Comparison of ENCODE assay signal across 9 cellular contexts in the genomic region with DNA sequence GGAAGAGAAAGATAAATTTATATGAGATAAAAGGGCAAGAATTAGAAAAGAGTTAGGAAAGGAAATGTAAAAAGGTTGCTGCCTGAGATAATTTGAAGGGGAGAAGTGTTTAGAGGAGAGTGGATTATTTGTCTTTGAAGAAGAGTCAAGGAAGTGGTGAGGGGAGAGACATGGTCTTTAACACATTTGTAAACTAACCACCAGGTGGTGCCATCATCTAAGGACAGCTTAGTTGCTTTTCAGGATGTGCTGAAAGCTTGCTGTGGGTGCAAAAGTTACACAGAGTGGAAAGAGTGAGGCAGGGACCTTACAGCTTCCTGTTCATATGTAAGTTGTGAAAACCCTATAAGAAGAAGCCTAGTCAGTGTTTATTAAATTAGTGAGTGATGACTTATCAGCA.
DNase-seq lines count a peak whose midpoint lies in the region; ATAC-seq and TF ChIP-seq lines count a peak whose summit lies in the region.
"Had no signal": no experiment of that assay in that cellular context is flagged by ENCODE, and none has a peak within 500 bp of the region (broad histone marks: within the 10 kb centered on the region; RNA-seq: fewer than 3 reads in every experiment).

No MANE protein-coding gene starts in this region.

- no peak overlapping the region for H3K4me3 Mint-ChIP-seq in neural crest cell
- H3K4me3 Mint-ChIP-seq in naive thymus-derived CD4-positive, alpha-beta T cell, result no peak overlapping the region

- peak; percentile 2 for DNase-seq in NCI-H510A treated with DMSO at 0.1 percent for 48 hours (lab: John Stamatoyannopoulos, UW)
- DNase-seq in NCI-H510A (lab: John Stamatoyannopoulos, UW), result no peak
- no peak for DNase-seq in LNCaP clone FGC (ENCODE audit: low read depth)
- peak; percentile 49 for DNase-seq in SK-N-DZ (ENCODE audit: low spot score)
- peak; percentile 16 for DNase-seq in neural crest cell (ENCODE audit: low read depth, low spot score)
- no peak for DNase-seq in vagina (ENCODE audit: extremely low spot score in 2 of 2)
- DNase-seq in naive thymus-derived CD4-positive, alpha-beta T cell, result no peak
- DNase-seq in tibial nerve (ENCODE audit: low spot score in 2 of 2), result no peak
- DNase-seq: stimulated activated CD4-positive, alpha-beta T cell treated with anti-CD3 and anti-CD28 coated beads, Interleukin-2, amount 100 ng/mL, for 48 hours had no signal

- H3K9me3 ChIP-seq in vagina (no peaks in the 10 kb centered on the region), tibial nerve (peaks cover 0 to 6% (median 0%) of the 10 kb centered on the region in 4 donors)
- H3K9me3 ChIP-seq in naive thymus-derived CD4-positive, alpha-beta T cell (ENCODE audit: control insufficient read depth in 2 of 3, low read length in 3 of 3), result no peaks in the 10 kb centered on the region

- H3K27ac ChIP-seq in vagina (no peak overlapping the region), tibial nerve (no peak overlapping the region)
- no peak overlapping the region for H3K27ac ChIP-seq in naive thymus-derived CD4-positive, alpha-beta T cell (ENCODE audit: low read depth, low read length)

- intact Hi-C loops in vagina (cut with DNase I), result no loop called here
- intact Hi-C loops in naive thymus-derived CD4-positive, alpha-beta T cell (cut with micrococcal nuclease), result no loop called here

- CTCF ChIA-PET in naive thymus-derived CD4-positive, alpha-beta T cell (lab: Charles Lee), result no interaction called here

- no peaks in the 10 kb centered on the region for H3K4me1 ChIP-seq in vagina
- H3K4me1 ChIP-seq in naive thymus-derived CD4-positive, alpha-beta T cell (ENCODE audit: control insufficient read depth in 2 of 2, insufficient read depth in 2 of 2, low read length in 2 of 2), result no peaks in the 10 kb centered on the region
- no peaks in the 10 kb centered on the region for H3K4me1 ChIP-seq in tibial nerve

- no peaks in the 10 kb centered on the region for H3K36me3 ChIP-seq in vagina
- no peaks in the 10 kb centered on the region for H3K36me3 ChIP-seq in naive thymus-derived CD4-positive, alpha-beta T cell (ENCODE audit: control insufficient read depth in 2 of 3, insufficient read depth in 3 of 3, low read length in 3 of 3)
- H3K36me3 ChIP-seq in tibial nerve, result no peaks in the 10 kb centered on the region

- no peak overlapping the region for H3K27ac Mint-ChIP-seq in neural crest cell (ENCODE audit: unreplicated experiment)
- no peak overlapping the region for H3K27ac Mint-ChIP-seq in naive thymus-derived CD4-positive, alpha-beta T cell

- H3K36me3 Mint-ChIP-seq in neural crest cell (ENCODE audit: low read depth), result peaks cover 7% of the 10 kb centered on the region
- H3K36me3 Mint-ChIP-seq in naive thymus-derived CD4-positive, alpha-beta T cell, result peaks cover 0 to 15% (median 5%) of the 10 kb centered on the region in 5 donors

- TF ChIP-seq EP300 in tibial nerve (IDR thresholded peaks at IDR 0.05), result no peak

- POLR2A ChIA-PET in naive thymus-derived CD4-positive, alpha-beta T cell (lab: Charles Lee), result no interaction called here

- H3K9me3 Mint-ChIP-seq in neural crest cell, result peaks cover 11% of the 10 kb centered on the region
- H3K9me3 Mint-ChIP-seq in naive thymus-derived CD4-positive, alpha-beta T cell, result peaks cover 4 to 29% (median 6%) of the 10 kb centered on the region in 11 donors

- TF ChIP-seq POLR2A in vagina (IDR thresholded peaks at IDR 0.05) (no peak), tibial nerve (IDR thresholded peaks at IDR 0.05) (no peak)

- H3K4me3 ChIP-seq in LNCaP clone FGC (ENCODE audit: low read depth, low read length) (no peak overlapping the region), vagina (no peak overlapping the region), tibial nerve (no peak overlapping the region)
- H3K4me3 ChIP-seq in naive thymus-derived CD4-positive, alpha-beta T cell (ENCODE audit: low read length), result no peak overlapping the region

- H3K27me3 Mint-ChIP-seq in neural crest cell (ENCODE audit: low read depth), result no peaks in the 10 kb centered on the region
- peaks cover 0 to 5% (median 0%) of the 10 kb centered on the region in 5 donors for H3K27me3 Mint-ChIP-seq in naive thymus-derived CD4-positive, alpha-beta T cell

- ATAC-seq in naive thymus-derived CD4-positive, alpha-beta T cell, result no peak

- TF ChIP-seq CTCF in LNCaP clone FGC (IDR thresholded peaks at IDR 0.05; ENCODE audit: control insufficient read depth, extremely low read depth, insufficient read depth), result peak; percentile 37; the same call in 1 of the 2 replicates
- TF ChIP-seq CTCF in neural crest cell (conservative IDR thresholded peaks at IDR 0.05), result peak; percentile 64
- TF ChIP-seq CTCF in vagina (IDR thresholded peaks at IDR 0.05), result no peak
- TF ChIP-seq CTCF in tibial nerve (IDR thresholded peaks at IDR 0.05), result no peak

- no peaks in the 10 kb centered on the region for H3K27me3 ChIP-seq in vagina
- no peaks in the 10 kb centered on the region for H3K27me3 ChIP-seq in naive thymus-derived CD4-positive, alpha-beta T cell (ENCODE audit: control insufficient read depth in 2 of 2, insufficient read depth in 2 of 2, low read length in 2 of 2)
- H3K27me3 ChIP-seq in tibial nerve, result no peaks in the 10 kb centered on the region

- H3K4me1 Mint-ChIP-seq in neural crest cell, result no peaks in the 10 kb centered on the region
- H3K4me1 Mint-ChIP-seq in naive thymus-derived CD4-positive, alpha-beta T cell, result no peaks in the 10 kb centered on the region

Comparison
In these comparisons a context has a peak if more than half of its experiments do, and no peak if none do; other contexts are left out.
1. DNase-seq: peak in NCI-H510A treated with DMSO at 0.1 percent for 48 hours (single experiment), SK-N-DZ (single experiment) and neural crest cell (single experiment); none in NCI-H510A (single experiment), LNCaP clone FGC (single experiment), vagina (0 of 2), naive thymus-derived CD4-positive, alpha-beta T cell (0 of 9) and tibial nerve (0 of 2).
2. CTCF ChIP-seq: peak in LNCaP clone FGC (single experiment) and neural crest cell (single experiment); none in vagina (0 of 3) and tibial nerve (0 of 5).